Comparison of ENCODE assay signal across 28 cellular contexts in the genomic region with DNA sequence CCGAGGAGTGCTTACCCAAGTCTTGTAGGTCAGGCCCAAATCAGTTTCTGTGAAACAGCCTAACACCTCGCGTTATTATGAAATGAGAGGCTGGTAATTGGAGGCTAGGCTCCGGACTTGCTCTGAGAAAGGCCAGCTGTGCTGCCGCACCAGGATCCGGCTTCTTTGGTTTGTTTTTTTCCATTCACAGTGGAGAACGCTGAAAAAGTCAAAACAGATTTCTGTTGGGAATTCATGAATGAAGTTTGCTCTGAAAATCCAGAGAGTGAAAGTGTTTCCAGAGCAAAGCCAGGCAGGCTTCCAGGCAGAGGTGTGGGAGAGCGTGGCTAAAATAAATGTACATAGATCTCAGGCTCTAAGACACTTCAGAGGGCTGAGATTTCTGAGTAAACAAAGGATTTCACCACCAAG.
DNase-seq lines count a peak whose midpoint lies in the region; ATAC-seq and TF ChIP-seq lines count a peak whose summit lies in the region.
"Had no signal": no experiment of that assay in that cellular context is flagged by ENCODE, and none has a peak within 500 bp of the region (broad histone marks: within the 10 kb centered on the region; RNA-seq: fewer than 3 reads in every experiment).

No MANE protein-coding gene starts in this region.

- H3K9me3 ChIP-seq in left lung (no peaks in the 10 kb centered on the region), upper lobe of right lung (no peaks in the 10 kb centered on the region)
- H3K9me3 ChIP-seq: BLaER1 treated with 17β-estradiol and CSF1 and Interleukin-3, amounts not matched to agents 10 nM and 100 nM; ovary; spleen; tibial nerve had no signal

- H3K27ac ChIP-seq in left lung = peak overlapping the region in 1 of 2 donors; percentile 16
- no peak overlapping the region for H3K27ac ChIP-seq in upper lobe of right lung
- H3K27ac ChIP-seq: BLaER1 treated with 17β-estradiol and CSF1 and Interleukin-3, amounts not matched to agents 10 nM and 100 nM; brain microvascular endothelial cell; ovary; spleen; tibial nerve; VCaP had no signal

- intact Hi-C loops in Right ventricle myocardium superior (cut with DNase I) = no loop called here
- intact Hi-C loops in left lung (cut with DNase I) = no loop called here
- intact Hi-C loops in upper lobe of right lung (cut with DNase I) = no loop called here

- peaks cover 0 to 39% of the 10 kb centered on the region in 2 donors for H3K36me3 ChIP-seq in left lung
- no peaks in the 10 kb centered on the region for H3K36me3 ChIP-seq in upper lobe of right lung
- H3K36me3 ChIP-seq: brain microvascular endothelial cell, ovary had no signal

- H3K4me1 ChIP-seq in left lung = peaks cover 0 to 6% of the 10 kb centered on the region in 2 donors
- H3K4me1 ChIP-seq in upper lobe of right lung = peaks cover 6% of the 10 kb centered on the region
- H3K4me1 ChIP-seq: BLaER1 treated with 17β-estradiol and CSF1 and Interleukin-3, amounts not matched to agents 10 nM and 100 nM had no signal

- H3K4me3 ChIP-seq in choroid plexus epithelial cell (ENCODE audit: low read depth, low read length) (no peak overlapping the region), left lung (no peak overlapping the region), upper lobe of right lung (no peak overlapping the region)
- H3K4me3 ChIP-seq: BLaER1 treated with 17β-estradiol and CSF1 and Interleukin-3, amounts not matched to agents 10 nM and 100 nM; ovary; spleen; tibial nerve had no signal

- TF ChIP-seq CTCF in choroid plexus epithelial cell (conservative IDR thresholded peaks at IDR 0.05; ENCODE audit: low read depth, low read length) (no peak), left lung (IDR thresholded peaks at IDR 0.05) (no peak), upper lobe of right lung (IDR thresholded peaks at IDR 0.05) (no peak)

- no peaks in the 10 kb centered on the region for H3K27me3 ChIP-seq in left lung
- no peaks in the 10 kb centered on the region for H3K27me3 ChIP-seq in upper lobe of right lung
- H3K27me3 ChIP-seq: BLaER1 treated with 17β-estradiol and CSF1 and Interleukin-3, amounts not matched to agents 10 nM and 100 nM; brain microvascular endothelial cell; ovary; spleen; tibial nerve had no signal

- DNase-seq in choroid plexus epithelial cell (ENCODE audit: low read depth) = peak; percentile 11
- peak; percentile 44 for DNase-seq in Right ventricle myocardium superior
- DNase-seq in left lung = no peak
- no peak for DNase-seq in upper lobe of right lung
- DNase-seq in NCI-H1694 (lab: John Stamatoyannopoulos, UW) = no peak
- no peak for DNase-seq in NCI-H187 treated with DMSO at 0.1 percent for 48 hours (lab: John Stamatoyannopoulos, UW)
- DNase-seq: activated CD4-positive, alpha-beta T cell treated with anti-CD3 and anti-CD28 coated beads for 36 hours; activated CD8-positive, alpha-beta memory T cell treated with anti-CD3 and anti-CD28 coated beads, Interleukin-2, amount 50 U/mL, for 48 hours; activated CD8-positive, alpha-beta T cell treated with anti-CD3 and anti-CD28 coated beads for 36 hours; activated naive CD4-positive, alpha-beta T cell treated with Interleukin-2 at 50 U/mL for 16 hours; brain microvascular endothelial cell; HCEC 1CT; kidney; mammary epithelial cell; MM.1S; NCI-H1417 treated with DMSO at 0.1 percent for 48 hours; NCI-H2081 treated with DMSO at 0.1 percent for 48 hours; NCI-H2227 treated with DMSO at 0.1 percent for 48 hours; ovary; SIG-M5; spleen; stimulated activated CD4-positive, alpha-beta T cell treated with anti-CD3 and anti-CD28 coated beads, Interleukin-2, amount 100 ng/mL, for 24 hours; stimulated activated naive CD8-positive, alpha-beta T cell treated with anti-CD3 and anti-CD28 coated beads, Interleukin-15, amount 100 ng/mL, for 72 hours; T1000 had no signal

- ATAC-seq in Right ventricle myocardium superior (ENCODE audit: poor library complexity) = peak; percentile 94
- peak; percentile 54 for ATAC-seq in left lung
- ATAC-seq in upper lobe of right lung = peak; percentile 53
- ATAC-seq in HG03432 (IDR thresholded peaks at IDR 0.05; ENCODE audit: unreplicated experiment) = no peak
- ATAC-seq: activated CD4-positive, alpha-beta T cell treated with anti-CD3 and anti-CD28 coated beads for 36 hours; activated CD8-positive, alpha-beta T cell treated with anti-CD3 and anti-CD28 coated beads for 36 hours; stimulated activated naive CD8-positive, alpha-beta T cell treated with anti-CD3 and anti-CD28 coated beads, Interleukin-15, amount 100 ng/mL, for 72 hours had no signal

Comparison
In these comparisons a context has a peak if more than half of its experiments do, and no peak if none do; other contexts are left out.
1. DNase-seq: peak in choroid plexus epithelial cell (single experiment) and Right ventricle myocardium superior (single experiment); none in left lung (0 of 2), upper lobe of right lung (single experiment), NCI-H1694 (single experiment) and NCI-H187 treated with DMSO at 0.1 percent for 48 hours (single experiment).